In genomic region chr6:41040101-41040910, GRCh38 we compare ENCODE assay signal across 10 cellular contexts. TPM values are rescaled to one million over a fixed set of nuclear protein-coding genes. Genes with fewer than 3 reads are reported as not detected.
DNase-seq lines count a peak whose midpoint lies in the region; ATAC-seq lines count a peak whose summit lies in the region.
"Had no signal": no experiment of that assay in that cellular context is flagged by ENCODE, and none has a peak within 500 bp of the region (broad histone marks: within the 10 kb centered on the region; RNA-seq: fewer than 3 reads in every experiment).

No MANE protein-coding gene starts in this region.

- no peaks in the 10 kb centered on the region for H3K36me3 Mint-ChIP-seq in activated T-helper 2 cell treated with anti-CD3 and anti-CD28 coated beads, Interferon-gamma antibody, Interleukin-2, Interleukin-4, amounts not matched to agents 10 μg/mL and 5 μg/mL and 100 μg/mL, durations not matched to agents 14 hours and 24 hours and 36 hours (ENCODE audit: low read depth)
- peaks cover 10% of the 10 kb centered on the region for H3K36me3 Mint-ChIP-seq in T-cell

- CTCF ChIA-PET in T-cell (lab: Charles Lee): interaction anchor here (1.0 to 2.0 kb wide), 4 partner anchors 12 to 21 kb away, joined by 3 to 7 read pairs (median 4); no protein-coding TSS in a partner anchor

- H2BK120ac ChIP-seq in mesendoderm (ENCODE audit: low read depth, low read length): no peak overlapping the region

- no peak overlapping the region for H4K5ac ChIP-seq in mesendoderm (ENCODE audit: low read length)

- POLR2A ChIA-PET in T-cell (lab: Charles Lee): no interaction called here

- H3K4me2 ChIP-seq in mesendoderm (ENCODE audit: low read length): no peak overlapping the region

- WGBS in mesendoderm (ENCODE audit: extremely low coverage, insufficient coverage, low lambda C conversion rate): no CpG with 5 or more reads among the region's 6 CpGs

- peaks cover 11% of the 10 kb centered on the region for H3K4me1 Mint-ChIP-seq in activated T-helper 2 cell treated with anti-CD3 and anti-CD28 coated beads, Interferon-gamma antibody, Interleukin-2, Interleukin-4, amounts not matched to agents 10 μg/mL and 5 μg/mL and 100 μg/mL, durations not matched to agents 14 hours and 24 hours and 36 hours (ENCODE audit: low read depth)
- H3K4me1 Mint-ChIP-seq in T-cell: no peaks in the 10 kb centered on the region

- no peak overlapping the region for H3K4ac ChIP-seq in mesendoderm (ENCODE audit: low read depth, low read length)

- H2BK5ac ChIP-seq in mesendoderm (ENCODE audit: low read length): no peak overlapping the region

- DNase-seq in DMS53 treated with DMSO at 0.1 percent for 48 hours (lab: John Stamatoyannopoulos, UW; ENCODE audit: unreplicated experiment): peak; percentile 96
- DNase-seq in HT-29 (ENCODE audit: low spot score): peak; percentile 70
- no peak for DNase-seq in activated T-helper 2 cell treated with anti-CD3 and anti-CD28 coated beads, Interferon-gamma antibody, Interleukin-2, Interleukin-4, amounts not matched to agents 10 μg/mL and 5 μg/mL and 100 μg/mL, durations not matched to agents 14 hours and 24 hours and 36 hours (ENCODE audit: low spot score)
- DNase-seq in mesendoderm: peak; percentile 49
- DNase-seq in cortex of kidney (lab: John Stamatoyannopoulos, UW): no peak
- no peak for DNase-seq in T-cell
- DNase-seq in NOMO-1 (lab: John Stamatoyannopoulos, UW; ENCODE audit: unreplicated experiment in 2 of 2): no peak
- DNase-seq: SIG-M5 had no signal

- no peak overlapping the region for H4K8ac ChIP-seq in mesendoderm (ENCODE audit: low read depth, low read length)

- no peaks in the 10 kb centered on the region for H3K79me2 ChIP-seq in mesendoderm (ENCODE audit: control insufficient read depth, insufficient read depth, low read length)

- no peak overlapping the region for H3K9ac ChIP-seq in mesendoderm (ENCODE audit: low read length)

- ATAC-seq in GM19324 (IDR thresholded peaks at IDR 0.05; ENCODE audit: low FRiP score, unreplicated experiment) (no peak), T-cell (replicated peaks in 1 of 4) (no peak)

- no peak overlapping the region for H2BK15ac ChIP-seq in mesendoderm (replicated peaks; ENCODE audit: low read depth)

- H3K4me3 Mint-ChIP-seq in activated T-helper 2 cell treated with anti-CD3 and anti-CD28 coated beads, Interferon-gamma antibody, Interleukin-2, Interleukin-4, amounts not matched to agents 10 μg/mL and 5 μg/mL and 100 μg/mL, durations not matched to agents 14 hours and 24 hours and 36 hours (ENCODE audit: low read depth): no peak overlapping the region
- H3K4me3 Mint-ChIP-seq in T-cell: no peak overlapping the region

- no peak overlapping the region for H3K27ac ChIP-seq in mesendoderm (ENCODE audit: low read depth, low read length)

- no peak overlapping the region for H3K56ac ChIP-seq in mesendoderm (ENCODE audit: low read length)

- intact Hi-C loops in activated T-helper 2 cell treated with anti-CD3 and anti-CD28 coated beads, Interferon-gamma antibody, Interleukin-2, Interleukin-4, amounts not matched to agents 10 μg/mL and 5 μg/mL and 100 μg/mL, durations not matched to agents 14 hours and 24 hours and 36 hours (cut with micrococcal nuclease): no loop called here

- no peak overlapping the region for H3K4me3 ChIP-seq in mesendoderm (ENCODE audit: low read length)

- H3K4me1 ChIP-seq in mesendoderm (ENCODE audit: control insufficient read depth, low read depth, low read length): no peaks in the 10 kb centered on the region

- H3K36me3 ChIP-seq in mesendoderm (ENCODE audit: control insufficient read depth, insufficient read depth, low read length): no peaks in the 10 kb centered on the region

- H3K18ac ChIP-seq in mesendoderm (ENCODE audit: low read length): no peak overlapping the region

- H3K27me3 Mint-ChIP-seq in activated T-helper 2 cell treated with anti-CD3 and anti-CD28 coated beads, Interferon-gamma antibody, Interleukin-2, Interleukin-4, amounts not matched to agents 10 μg/mL and 5 μg/mL and 100 μg/mL, durations not matched to agents 14 hours and 24 hours and 36 hours (ENCODE audit: low read depth): no peaks in the 10 kb centered on the region
- H3K27me3 Mint-ChIP-seq in T-cell: no peaks in the 10 kb centered on the region

- no peak overlapping the region for H3K23ac ChIP-seq in mesendoderm (ENCODE audit: low read length)

- no peaks in the 10 kb centered on the region for H3K9me3 Mint-ChIP-seq in activated T-helper 2 cell treated with anti-CD3 and anti-CD28 coated beads, Interferon-gamma antibody, Interleukin-2, Interleukin-4, amounts not matched to agents 10 μg/mL and 5 μg/mL and 100 μg/mL, durations not matched to agents 14 hours and 24 hours and 36 hours
- H3K9me3 Mint-ChIP-seq in T-cell: no peaks in the 10 kb centered on the region

- no peaks in the 10 kb centered on the region for H3K27me3 ChIP-seq in mesendoderm (ENCODE audit: insufficient read depth, low read length, poor library complexity)

- H3K79me1 ChIP-seq in mesendoderm (ENCODE audit: low read length): no peaks in the 10 kb centered on the region

- H3K27ac Mint-ChIP-seq in activated T-helper 2 cell treated with anti-CD3 and anti-CD28 coated beads, Interferon-gamma antibody, Interleukin-2, Interleukin-4, amounts not matched to agents 10 μg/mL and 5 μg/mL and 100 μg/mL, durations not matched to agents 14 hours and 24 hours and 36 hours: peak overlapping the region; percentile 50
- H3K27ac Mint-ChIP-seq in T-cell: no peak overlapping the region

- H2AK5ac ChIP-seq in mesendoderm (ENCODE audit: low read length): no peak overlapping the region

RNA-seq across cellular contexts. Expression of gene UNC5CL, which starts 1.3 kb away (rescaled TPM):
- 1.1 and 4.2 TPM in 2 replicates for total RNA-seq in HT-29 (2014; rRNA removed; shearing (Covaris generic))
- 1.1 and 1.6 TPM in 2 replicates for total RNA-seq in activated T-helper 2 cell treated with anti-CD3 and anti-CD28 coated beads, Interferon-gamma antibody, Interleukin-2, Interleukin-4, amounts not matched to agents 10 μg/mL and 5 μg/mL and 100 μg/mL, durations not matched to agents 14 hours and 24 hours and 36 hours
- polyA plus RNA-seq in mesendoderm (2013, experiment 1 of 2): 0.53 TPM
- polyA plus RNA-seq in mesendoderm (2013, experiment 2 of 2): 0.42 TPM
- 1 to 10 TPM; 4.3 to 7.3 (median 5.5) TPM for total RNA-seq in T-cell

RNA-seq across cellular contexts. Expression of gene TSPO2, which starts 2.0 kb away (rescaled TPM):
- total RNA-seq in HT-29 (2014; rRNA removed; shearing (Covaris generic)): not detected in 2 replicates
- total RNA-seq in activated T-helper 2 cell treated with anti-CD3 and anti-CD28 coated beads, Interferon-gamma antibody, Interleukin-2, Interleukin-4, amounts not matched to agents 10 μg/mL and 5 μg/mL and 100 μg/mL, durations not matched to agents 14 hours and 24 hours and 36 hours: not detected in 2 replicates
- polyA plus RNA-seq in mesendoderm (2013, experiment 1 of 2): not detected
- not detected for polyA plus RNA-seq in mesendoderm (2013, experiment 2 of 2)
- not detected for total RNA-seq in T-cell
- total RNA-seq: aorta had no signal
- polyA plus RNA-seq: aorta had no signal

RNA-seq across cellular contexts. Expression of gene APOBEC2, which starts 12.7 kb away (rescaled TPM):
- not detected in 2 replicates for total RNA-seq in HT-29 (2014; rRNA removed; shearing (Covaris generic))
- total RNA-seq in activated T-helper 2 cell treated with anti-CD3 and anti-CD28 coated beads, Interferon-gamma antibody, Interleukin-2, Interleukin-4, amounts not matched to agents 10 μg/mL and 5 μg/mL and 100 μg/mL, durations not matched to agents 14 hours and 24 hours and 36 hours: not detected in 2 replicates
- not detected for polyA plus RNA-seq in mesendoderm (2013, experiment 1 of 2)
- not detected for polyA plus RNA-seq in mesendoderm (2013, experiment 2 of 2)
- not detected for total RNA-seq in T-cell
- total RNA-seq: aorta had no signal
- polyA plus RNA-seq: aorta had no signal

RNA-seq across cellular contexts. Expression of gene OARD1, which starts 31.9 kb away (rescaled TPM):
- 14.5 and 20.2 TPM in 2 replicates for total RNA-seq in HT-29 (2014; rRNA removed; shearing (Covaris generic))
- total RNA-seq in activated T-helper 2 cell treated with anti-CD3 and anti-CD28 coated beads, Interferon-gamma antibody, Interleukin-2, Interleukin-4, amounts not matched to agents 10 μg/mL and 5 μg/mL and 100 μg/mL, durations not matched to agents 14 hours and 24 hours and 36 hours: 28.0 and 33.7 TPM in 2 replicates
- polyA plus RNA-seq in mesendoderm (2013, experiment 1 of 2): 33.0 TPM
- polyA plus RNA-seq in mesendoderm (2013, experiment 2 of 2): 33.7 TPM
- 10 to 100 TPM; 33.1 to 43.2 (median 39.4) TPM for total RNA-seq in T-cell

RNA-seq across cellular contexts. Expression of gene NFYA, which starts 32.5 kb away (rescaled TPM):
- 18.5 and 21.8 TPM in 2 replicates for total RNA-seq in HT-29 (2014; rRNA removed; shearing (Covaris generic))
- 28.1 and 28.2 TPM in 2 replicates for total RNA-seq in activated T-helper 2 cell treated with anti-CD3 and anti-CD28 coated beads, Interferon-gamma antibody, Interleukin-2, Interleukin-4, amounts not matched to agents 10 μg/mL and 5 μg/mL and 100 μg/mL, durations not matched to agents 14 hours and 24 hours and 36 hours
- polyA plus RNA-seq in mesendoderm (2013, experiment 1 of 2): 17.2 TPM
- polyA plus RNA-seq in mesendoderm (2013, experiment 2 of 2): 17.8 TPM
- 10 to 100 TPM; 36.2 to 47.0 (median 42.2) TPM for total RNA-seq in T-cell

Comparison
In these comparisons a context has a peak if more than half of its experiments do, and no peak if none do; other contexts are left out.
1. DNase-seq: peak in DMS53 treated with DMSO at 0.1 percent for 48 hours (single experiment), HT-29 (single experiment) and mesendoderm (single experiment); none in activated T-helper 2 cell treated with anti-CD3 and anti-CD28 coated beads, Interferon-gamma antibody, Interleukin-2, Interleukin-4, amounts not matched to agents 10 μg/mL and 5 μg/mL and 100 μg/mL, durations not matched to agents 14 hours and 24 hours and 36 hours (single experiment), cortex of kidney (single experiment), T-cell (0 of 34) and NOMO-1 (0 of 2).